ENCODE assay signal across 19 cellular contexts in the genomic region with DNA sequence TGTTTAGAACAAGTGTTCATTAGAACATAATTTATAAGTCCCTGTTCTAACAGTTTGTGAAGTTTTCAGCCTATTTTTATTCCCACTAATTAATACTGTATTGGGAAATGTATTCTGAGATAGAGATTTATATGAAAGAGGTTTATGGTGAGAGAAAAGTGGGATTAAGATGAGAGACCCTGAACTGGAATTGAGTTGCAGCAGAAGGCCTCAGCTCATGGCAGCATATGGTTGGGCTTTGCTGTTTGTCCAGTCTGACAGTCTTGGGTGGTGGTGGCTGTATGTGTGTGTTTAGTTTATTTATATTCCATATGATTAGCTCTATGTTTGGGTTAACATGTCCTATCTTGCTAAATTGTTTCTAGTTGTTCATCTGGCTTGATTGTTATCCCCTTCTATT.
"Had no signal": no experiment of that assay in that cellular context is flagged by ENCODE, and none has a peak within 500 bp of the region (broad histone marks: within the 10 kb centered on the region; RNA-seq: fewer than 3 reads in every experiment).

No MANE protein-coding gene starts in this region.

- H3K9me3 ChIP-seq: gastrocnemius medialis, heart right ventricle, ovary, right lobe of liver, suprapubic skin, upper lobe of left lung had no signal

- ATAC-seq: activated naive CD8-positive, alpha-beta T cell treated with anti-CD3 and anti-CD28 coated beads, Interleukin-2, amount 50 U/mL, for 24 hours; effector memory CD8-positive, alpha-beta T cell; gastrocnemius medialis; heart right ventricle; left lobe of liver; right lobe of liver; stimulated activated naive CD8-positive, alpha-beta T cell treated with anti-CD3 and anti-CD28 coated beads, Interleukin-15, Interleukin-2, amounts not matched to agents 100 U/mL and 50 U/mL, for 24 hours had no signal

- H3K36me3 ChIP-seq: gastrocnemius medialis, heart right ventricle, ovary, right lobe of liver, suprapubic skin, upper lobe of left lung had no signal

- H3K4me3 ChIP-seq: gastrocnemius medialis, heart right ventricle, ovary, right lobe of liver, smooth muscle cell, suprapubic skin, upper lobe of left lung had no signal

- H3K27ac ChIP-seq: gastrocnemius medialis, heart right ventricle, ovary, right lobe of liver, suprapubic skin, upper lobe of left lung had no signal

- DNase-seq: activated CD4-positive, alpha-beta T cell treated with anti-CD3 and anti-CD28 coated beads for 1 hour; activated CD4-positive, alpha-beta T cell treated with anti-CD3 and anti-CD28 coated beads, Interleukin-2, amount 50 U/mL, for 4 hours; activated naive CD4-positive, alpha-beta T cell treated with anti-CD3 and anti-CD28 coated beads for 36 hours; activated naive CD8-positive, alpha-beta T cell treated with anti-CD3 and anti-CD28 coated beads, Interleukin-2, amount 50 U/mL, for 24 hours; activated T-cell treated with anti-CD3 and anti-CD28 coated beads for 4 hours; aorta; dermis blood vessel endothelial cell; effector memory CD8-positive, alpha-beta T cell; gastrocnemius medialis; heart right ventricle; mammary epithelial cell; naive B cell; ovary; right lobe of liver; stimulated activated naive CD8-positive, alpha-beta T cell treated with anti-CD3 and anti-CD28 coated beads, Interleukin-15, Interleukin-2, amounts not matched to agents 100 U/mL and 50 U/mL, for 24 hours; upper lobe of left lung had no signal

- H3K27me3 ChIP-seq: gastrocnemius medialis, heart right ventricle, ovary, right lobe of liver, suprapubic skin, upper lobe of left lung had no signal
